ENCODE assay signal across 24 cellular contexts in genomic region chr6:75118925-75119515, GRCh38.
"Had no signal": no experiment of that assay in that cellular context is flagged by ENCODE, and none has a peak within 500 bp of the region (broad histone marks: within the 10 kb centered on the region; RNA-seq: fewer than 3 reads in every experiment).

No MANE protein-coding gene starts in this region.

- DNase-seq: activated CD4-positive, alpha-beta memory T cell treated with anti-CD3 and anti-CD28 coated beads for 36 hours; activated CD4-positive, alpha-beta T cell treated with anti-CD3 and anti-CD28 coated beads for 36 hours; activated gamma-delta T cell treated with Interleukin-2 at 50 U/mL for 16 hours; activated T-cell treated with anti-CD3 and anti-CD28 coated beads for 4 hours; amniotic stem cell; dermis blood vessel endothelial cell; effector memory CD4-positive, alpha-beta T cell; left cardiac atrium; midbrain; posterior cingulate gyrus; retina; stimulated activated CD4-positive, alpha-beta T cell treated with anti-CD3 and anti-CD28 coated beads, Interleukin-12 subunit alpha, Interleukin-12 subunit beta, amount 100 ng/mL, for 4 hours; stimulated activated CD4-positive, alpha-beta T cell treated with anti-CD3 and anti-CD28 coated beads, Interleukin-2, amount 100 ng/mL, for 24 hours; T-helper 17 cell; upper lobe of left lung had no signal

- H3K9me3 Mint-ChIP-seq: activated CD4-positive, alpha-beta memory T cell treated with anti-CD3 and anti-CD28 coated beads for 36 hours; activated naive CD4-positive, alpha-beta T cell treated with anti-CD3 and anti-CD28 coated beads, Interleukin-2, amount 50 U/mL, for 72 hours; activated T-helper 1 cell treated with anti-CD3 and anti-CD28 coated beads, Interleukin-12 subunit alpha, Interleukin-12 subunit beta, Interleukin-2, Interleukin-4 antibody, amounts not matched to agents 30 ng/mL and 10 ng/mL and 1 ng/mL, durations not matched to agents 14 hours and 24 hours and 36 hours; nephron had no signal

- FAIRE-seq: endothelial cell of umbilical vein had no signal

- H3K27ac ChIP-seq: esophagus muscularis mucosa, suprapubic skin, upper lobe of left lung had no signal

- H3K4me3 Mint-ChIP-seq: activated CD4-positive, alpha-beta memory T cell treated with anti-CD3 and anti-CD28 coated beads for 36 hours; activated CD4-positive, alpha-beta T cell treated with anti-CD3 and anti-CD28 coated beads for 36 hours; activated T-helper 1 cell treated with anti-CD3 and anti-CD28 coated beads, Interleukin-12 subunit alpha, Interleukin-12 subunit beta, Interleukin-2, Interleukin-4 antibody, amounts not matched to agents 30 ng/mL and 10 ng/mL and 1 ng/mL, durations not matched to agents 14 hours and 24 hours and 36 hours; nephron; stimulated activated naive CD8-positive, alpha-beta T cell treated with anti-CD3 and anti-CD28 coated beads, Interleukin-15, Interleukin-2, amounts not matched to agents 100 ng/mL and 50 ng/mL, for 24 hours; T-helper 17 cell had no signal

- H3K27me3 Mint-ChIP-seq: activated CD4-positive, alpha-beta memory T cell treated with anti-CD3 and anti-CD28 coated beads for 36 hours; stimulated activated naive CD8-positive, alpha-beta T cell treated with anti-CD3 and anti-CD28 coated beads, Interleukin-15, Interleukin-2, amounts not matched to agents 100 ng/mL and 50 ng/mL, for 24 hours had no signal

- H3K36me3 Mint-ChIP-seq: activated CD4-positive, alpha-beta memory T cell treated with anti-CD3 and anti-CD28 coated beads for 36 hours; activated naive CD4-positive, alpha-beta T cell treated with anti-CD3 and anti-CD28 coated beads, Interleukin-2, amount 50 U/mL, for 72 hours had no signal

- H3K4me1 Mint-ChIP-seq: T-helper 17 cell had no signal

- H3K4me3 ChIP-seq: esophagus muscularis mucosa, gastroesophageal sphincter, lung, suprapubic skin, upper lobe of left lung had no signal

- H3K36me3 ChIP-seq: upper lobe of left lung had no signal

- ATAC-seq: activated CD4-positive, alpha-beta T cell treated with anti-CD3 and anti-CD28 coated beads for 36 hours; activated naive CD4-positive, alpha-beta T cell treated with anti-CD3 and anti-CD28 coated beads, Interleukin-2, amount 50 U/mL, for 72 hours; gastroesophageal sphincter; left cardiac atrium; T-helper 17 cell had no signal

- H3K9me3 ChIP-seq: esophagus muscularis mucosa, gastroesophageal sphincter, suprapubic skin, upper lobe of left lung had no signal

- H3K4me1 ChIP-seq: suprapubic skin, upper lobe of left lung had no signal

- H3K27ac Mint-ChIP-seq: activated CD4-positive, alpha-beta memory T cell treated with anti-CD3 and anti-CD28 coated beads for 36 hours; activated CD4-positive, alpha-beta T cell treated with anti-CD3 and anti-CD28 coated beads for 36 hours; activated naive CD4-positive, alpha-beta T cell treated with anti-CD3 and anti-CD28 coated beads, Interleukin-2, amount 50 U/mL, for 72 hours; activated T-helper 1 cell treated with anti-CD3 and anti-CD28 coated beads, Interleukin-12 subunit alpha, Interleukin-12 subunit beta, Interleukin-2, Interleukin-4 antibody, amounts not matched to agents 30 ng/mL and 10 ng/mL and 1 ng/mL, durations not matched to agents 14 hours and 24 hours and 36 hours; stimulated activated naive CD8-positive, alpha-beta T cell treated with anti-CD3 and anti-CD28 coated beads, Interleukin-15, Interleukin-2, amounts not matched to agents 100 ng/mL and 50 ng/mL, for 24 hours; T-helper 17 cell had no signal

- H3K27me3 ChIP-seq: esophagus muscularis mucosa, gastroesophageal sphincter, suprapubic skin, upper lobe of left lung had no signal
